In genomic region chr3:34568766-34569165, GRCh38 we compare ENCODE assay signal across 25 cellular contexts.
"Had no signal": no experiment of that assay in that cellular context is flagged by ENCODE, and none has a peak within 500 bp of the region (broad histone marks: within the 10 kb centered on the region; RNA-seq: fewer than 3 reads in every experiment).

No MANE protein-coding gene starts in this region.

- H3K9me3 ChIP-seq: neutrophil, thyroid gland, upper lobe of right lung had no signal

- H3K27me3 ChIP-seq: dorsolateral prefrontal cortex, neutrophil, stomach, thyroid gland, upper lobe of right lung had no signal

- H3K36me3 ChIP-seq: heart right ventricle, neutrophil, stomach, thyroid gland, upper lobe of right lung had no signal

- DNase-seq: activated B cell treated with CpG ODN at 0.5 μM for 24 hours; activated CD4-positive, alpha-beta T cell treated with anti-CD3 and anti-CD28 coated beads for 36 hours; activated CD8-positive, alpha-beta memory T cell treated with anti-CD3 and anti-CD28 coated beads, Interleukin-2, amount 10 ng/mL, durations not matched to agents 7 days and 5 days; activated CD8-positive, alpha-beta T cell treated with anti-CD3 and anti-CD28 coated beads, Interleukin-2, amount 10 ng/mL, durations not matched to agents 7 days and 5 days; activated naive CD4-positive, alpha-beta T cell; activated T-cell treated with anti-CD3 and anti-CD28 coated beads, Interleukin-2, amount 50 U/mL, for 72 hours; dorsolateral prefrontal cortex; effector memory CD4-positive, alpha-beta T cell; foreskin fibroblast; mammary epithelial cell; naive B cell; nephron progenitor cell; stimulated activated CD4-positive, alpha-beta T cell treated with anti-CD3 and anti-CD28 coated beads, Interleukin-1b, Interleukin-23, amount 100 ng/mL, for 48 hours; stimulated activated CD4-positive, alpha-beta T cell treated with anti-CD3 and anti-CD28 coated beads, Interleukin-4, amount 100 ng/mL, for 4 hours; stimulated activated CD8-positive, alpha-beta memory T cell treated with anti-CD3 and anti-CD28 coated beads, Interleukin-4, amount 100 ng/mL, for 48 hours; stomach; T-helper 1 cell; thyroid gland; upper lobe of right lung had no signal

- H3K27ac ChIP-seq: coronary artery, dorsolateral prefrontal cortex, neutrophil, stomach, thyroid gland, upper lobe of right lung had no signal

- H3K4me3 ChIP-seq: coronary artery, dorsolateral prefrontal cortex, heart right ventricle, smooth muscle cell, stomach, thyroid gland, upper lobe of right lung had no signal

- H3K4me2 ChIP-seq: smooth muscle cell had no signal

- H3K4me1 ChIP-seq: heart right ventricle, stomach, thyroid gland, upper lobe of right lung had no signal

- ATAC-seq: activated CD4-positive, alpha-beta T cell treated with anti-CD3 and anti-CD28 coated beads for 36 hours; activated CD8-positive, alpha-beta memory T cell treated with anti-CD3 and anti-CD28 coated beads, Interleukin-2, amount 10 ng/mL, durations not matched to agents 7 days and 5 days; activated CD8-positive, alpha-beta T cell treated with anti-CD3 and anti-CD28 coated beads, Interleukin-2, amount 10 ng/mL, durations not matched to agents 7 days and 5 days; activated naive CD4-positive, alpha-beta T cell treated with anti-CD3 and anti-CD28 coated beads, Interleukin-2, amount 50 U/mL, for 72 hours; activated T-cell treated with anti-CD3 and anti-CD28 coated beads, Interleukin-2, amount 50 U/mL, for 72 hours; stimulated activated memory B cell treated with anti-CD40 and anti-IgM and Interleukin-4, amounts not matched to agents 10 μg/mL and 1 μg/mL and 100 μg/mL, for 72 hours; upper lobe of right lung had no signal
